In the genomic region with DNA sequence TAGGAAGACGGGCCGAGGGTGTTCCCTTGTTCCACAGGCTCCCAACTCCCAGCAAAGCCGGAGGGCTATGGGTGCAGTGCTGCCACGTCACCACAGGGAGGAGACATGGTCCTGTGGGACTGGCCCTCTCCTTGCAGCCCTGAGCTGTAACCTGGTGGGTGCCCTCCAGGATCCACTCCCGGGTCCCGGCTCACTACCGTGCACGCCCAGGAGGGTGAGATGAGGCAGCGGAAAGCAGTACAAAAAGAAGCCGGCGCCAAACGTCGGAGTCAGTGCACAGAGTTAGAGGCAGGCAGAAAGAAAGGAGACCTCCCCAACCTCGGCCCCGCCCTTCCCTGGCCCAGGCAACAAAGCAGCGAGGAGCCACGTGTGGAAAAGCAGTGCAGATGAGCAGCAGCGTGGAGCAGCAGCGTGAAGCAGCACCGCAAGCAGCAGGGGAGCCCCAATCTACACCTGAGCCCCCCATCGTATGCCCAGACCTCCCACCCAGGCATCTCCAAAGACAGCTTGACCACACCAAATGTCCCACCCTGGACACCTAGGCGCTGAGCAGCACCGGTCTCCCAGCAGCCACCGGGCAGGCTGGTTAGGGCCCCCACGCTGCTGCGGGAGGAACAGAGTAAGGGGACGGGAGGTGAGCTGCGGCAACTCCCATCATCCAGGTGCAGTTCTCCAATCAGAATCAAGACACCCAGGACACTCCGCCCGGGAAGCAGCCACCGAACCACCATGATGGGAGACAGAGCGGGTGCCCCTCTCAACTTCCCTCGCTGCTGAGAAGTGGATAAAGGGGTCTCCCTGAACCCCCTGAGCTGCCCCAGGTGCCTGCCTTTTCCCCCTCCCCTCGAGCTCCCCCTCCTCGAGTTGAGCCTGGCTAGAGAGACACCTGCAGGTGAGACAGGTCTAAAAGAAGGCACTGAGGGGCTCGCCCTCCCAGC, we compare ENCODE assay signal across 7 cellular contexts. TPM values are rescaled to one million over a fixed set of nuclear protein-coding genes. Genes with fewer than 3 reads are reported as not detected.
A peak's percentile ranks its signal among the peaks of the same experiment; 100 is the strongest.
DNase-seq lines count a peak whose midpoint lies in the region; ATAC-seq, FAIRE-seq and TF ChIP-seq lines count a peak whose summit lies in the region.

No MANE protein-coding gene starts in this region.

- TF ChIP-seq POLR2A in GM12892 (IDR thresholded peaks at IDR 0.05; ENCODE audit: low read depth, low read length) = no peak

- DNase-seq in GM12892 (ENCODE audit: insufficient read length) (peak; percentile 84), NCI-H1092 treated with DMSO at 0.1 percent for 48 hours (lab: John Stamatoyannopoulos, UW) (peak; percentile 72), T-helper 22 cell (ENCODE audit: low read depth) (peak; percentile 44), astrocyte of the hippocampus (ENCODE audit: low read depth, low spot score) (peak; percentile 86), iPS-NIHi7 (ENCODE audit: extremely low spot score) (peak; percentile 87)
- DNase-seq in stimulated activated CD4-positive, alpha-beta T cell treated with anti-CD3 and anti-CD28 coated beads, Interleukin-12 subunit alpha, Interleukin-12 subunit beta, amount 100 ng/mL, for 48 hours (ENCODE audit: low read depth in 2 of 3, low spot score in 1 of 3) = peak; percentile 58 to 64 (median 61)

- peak; percentile 99 for FAIRE-seq in GM12892 (lab: Jason Lieb, UNC)

- peak; percentile 75 for ATAC-seq in HG02610 (IDR thresholded peaks at IDR 0.05; ENCODE audit: unreplicated experiment)

RNA-seq across cellular contexts. Expression of gene IGSF9B, which starts 28.8 kb away (rescaled TPM):
- 3.8 TPM for polyA plus RNA-seq in GM12892 (2012; ENCODE audit: missing spikeins)

Comparison
In these comparisons a context has a peak if more than half of its experiments do, and no peak if none do; other contexts are left out.
1. Peak in every context shown above with its lines: DNase-seq and ATAC-seq.